ENCODE assay signal across 1 cellular context in the genomic region with DNA sequence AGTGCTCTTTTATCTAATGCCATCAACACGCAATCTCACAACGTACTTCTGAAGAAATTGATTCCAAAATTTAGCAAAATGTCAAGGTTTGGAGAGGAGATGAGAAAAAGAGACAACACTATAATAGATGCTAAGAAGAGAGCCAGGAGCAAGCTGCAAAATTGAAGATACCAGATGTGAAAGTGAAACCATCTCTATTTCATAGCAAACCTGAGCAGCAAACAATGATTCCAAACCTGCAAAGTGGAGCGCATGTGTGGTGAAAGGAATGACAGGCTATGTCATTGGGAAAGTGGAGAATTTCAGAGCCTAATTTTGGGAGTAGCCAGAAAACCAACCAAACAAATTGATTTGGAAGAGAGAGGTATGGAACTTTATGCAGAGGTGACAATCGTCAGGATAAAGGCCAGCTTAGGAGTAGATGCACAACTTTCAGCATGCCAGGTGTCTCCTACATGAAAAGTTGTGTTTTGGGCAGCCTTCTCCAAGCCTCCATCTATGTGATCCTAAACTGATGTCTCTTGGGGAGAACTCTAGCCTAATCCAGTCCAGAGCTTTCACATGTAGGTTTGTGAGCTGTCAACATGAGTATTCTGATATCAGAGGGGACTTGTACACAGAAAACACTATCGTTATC.
TF ChIP-seq lines count a peak whose summit lies in the region.

No MANE protein-coding gene starts in this region.

TF ChIP-seq in A549, 52 proteins besides CTCF, POLR2A, EP300 and RAD21:
- TF ChIP-seq, protein P1, sequence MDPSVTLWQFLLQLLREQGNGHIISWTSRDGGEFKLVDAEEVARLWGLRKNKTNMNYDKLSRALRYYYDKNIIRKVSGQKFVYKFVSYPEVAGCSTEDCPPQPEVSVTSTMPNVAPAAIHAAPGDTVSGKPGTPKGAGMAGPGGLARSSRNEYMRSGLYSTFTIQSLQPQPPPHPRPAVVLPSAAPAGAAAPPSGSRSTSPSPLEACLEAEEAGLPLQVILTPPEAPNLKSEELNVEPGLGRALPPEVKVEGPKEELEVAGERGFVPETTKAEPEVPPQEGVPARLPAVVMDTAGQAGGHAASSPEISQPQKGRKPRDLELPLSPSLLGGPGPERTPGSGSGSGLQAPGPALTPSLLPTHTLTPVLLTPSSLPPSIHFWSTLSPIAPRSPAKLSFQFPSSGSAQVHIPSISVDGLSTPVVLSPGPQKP (IDR thresholded peaks at IDR 0.05; ENCODE audit: low read depth, low read length) = no peak
- TF ChIP-seq EHF (CRISPR knock-in tag; IDR thresholded peaks at IDR 0.05) (no peak), JUNB (IDR thresholded peaks at IDR 0.05) (no peak), CBX2 (IDR thresholded peaks at IDR 0.05; ENCODE audit: borderline replicate concordance, low read depth) (no peak), KDM1A (IDR thresholded peaks at IDR 0.05; ENCODE audit: low read depth) (no peak)
